Comparison of ENCODE assay signal across 29 cellular contexts in the genomic region with DNA sequence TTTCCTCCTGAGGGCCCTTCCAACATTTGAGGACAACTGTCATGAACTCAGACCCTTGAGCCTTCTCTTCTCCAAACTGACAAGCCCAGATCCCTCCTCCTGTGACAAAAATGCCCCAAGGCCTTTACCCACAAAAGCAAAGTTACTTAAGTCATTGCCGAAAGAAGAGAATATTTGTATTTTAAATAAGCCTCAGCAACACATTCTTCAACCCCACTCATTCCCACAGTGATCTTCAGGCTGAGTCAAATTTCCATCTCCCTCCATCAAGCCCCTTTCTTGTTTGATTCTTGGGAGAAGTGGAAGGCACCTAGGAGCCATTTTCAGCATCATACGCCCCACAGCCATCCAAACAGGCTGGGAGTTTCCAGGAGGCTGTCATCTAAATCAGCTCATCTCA.
"Had no signal": no experiment of that assay in that cellular context is flagged by ENCODE, and none has a peak within 500 bp of the region (broad histone marks: within the 10 kb centered on the region; RNA-seq: fewer than 3 reads in every experiment).

No MANE protein-coding gene starts in this region.

- H3K4me3 ChIP-seq: neural progenitor cell, ovary, psoas muscle, right lobe of liver, sigmoid colon, suprapubic skin, testis, tibial artery, transverse colon, upper lobe of left lung, vagina had no signal

- FAIRE-seq: small intestine had no signal

- H3K9me3 Mint-ChIP-seq: natural killer cell; nephron; neural progenitor cell; stimulated activated memory B cell treated with anti-CD40 and anti-IgM and Interleukin-4, amounts not matched to agents 10 μg/mL and 1 μg/mL and 100 μg/mL, for 72 hours had no signal

- H3K27ac Mint-ChIP-seq: naive thymus-derived CD4-positive, alpha-beta T cell; natural killer cell; nephron; neural progenitor cell; progenitor cell of endocrine pancreas; stimulated activated memory B cell treated with anti-CD40 and anti-IgM and Interleukin-4, amounts not matched to agents 10 μg/mL and 1 μg/mL and 100 μg/mL, for 72 hours; stimulated activated naive CD8-positive, alpha-beta T cell treated with anti-CD3 and anti-CD28 coated beads, Interleukin-15, amount 100 ng/mL, for 72 hours had no signal

- H3K36me3 Mint-ChIP-seq: naive thymus-derived CD4-positive, alpha-beta T cell; natural killer cell; neural progenitor cell; stimulated activated memory B cell treated with anti-CD40 and anti-IgM and Interleukin-4, amounts not matched to agents 10 μg/mL and 1 μg/mL and 100 μg/mL, for 72 hours had no signal

- H3K4me3 Mint-ChIP-seq: naive thymus-derived CD4-positive, alpha-beta T cell; natural killer cell; nephron; neural progenitor cell; stimulated activated memory B cell treated with anti-CD40 and anti-IgM and Interleukin-4, amounts not matched to agents 10 μg/mL and 1 μg/mL and 100 μg/mL, for 72 hours; stimulated activated naive CD8-positive, alpha-beta T cell treated with anti-CD3 and anti-CD28 coated beads, Interleukin-15, amount 100 ng/mL, for 72 hours had no signal

- H3K27me3 Mint-ChIP-seq: stimulated activated memory B cell treated with anti-CD40 and anti-IgM and Interleukin-4, amounts not matched to agents 10 μg/mL and 1 μg/mL and 100 μg/mL, for 72 hours had no signal

- H3K27ac ChIP-seq: neural progenitor cell, ovary, parathyroid adenoma, psoas muscle, right lobe of liver, sigmoid colon, suprapubic skin, testis, tibial artery, transverse colon, upper lobe of left lung, vagina had no signal

- H3K36me3 ChIP-seq: neural progenitor cell, ovary, right lobe of liver, sigmoid colon, suprapubic skin, tibial artery, transverse colon, upper lobe of left lung, vagina had no signal

- H3K4me1 ChIP-seq: neural progenitor cell, parathyroid adenoma, psoas muscle, right lobe of liver, sigmoid colon, suprapubic skin, testis, tibial artery, transverse colon, upper lobe of left lung, vagina had no signal

- H3K9me3 ChIP-seq: ovary, psoas muscle, right lobe of liver, sigmoid colon, suprapubic skin, testis, tibial artery, transverse colon, upper lobe of left lung, vagina had no signal

- DNase-seq: naive thymus-derived CD4-positive, alpha-beta T cell; natural killer cell; occipital lobe; ovary; posterior cingulate gyrus; psoas muscle; right cardiac atrium; right lobe of liver; sigmoid colon; small intestine; stimulated activated CD4-positive, alpha-beta T cell treated with anti-CD3 and anti-CD28 coated beads, Interleukin-15, amount 100 ng/mL, for 24 hours; stimulated activated CD4-positive, alpha-beta T cell treated with anti-CD3 and anti-CD28 coated beads, Interleukin-2, amount 100 ng/mL, for 24 hours; stimulated activated CD4-positive, alpha-beta T cell treated with anti-CD3 and anti-CD28 coated beads, Interleukin-2, amount 100 ng/mL, for 48 hours; stimulated activated CD4-positive, alpha-beta T cell treated with anti-CD3 and anti-CD28 coated beads, Interleukin-4, amount 100 ng/mL, for 24 hours; stimulated activated naive CD4-positive, alpha-beta T cell; stimulated activated naive CD8-positive, alpha-beta T cell treated with anti-CD3 and anti-CD28 coated beads, Interleukin-15, amount 100 ng/mL, for 72 hours; stimulated activated naive CD8-positive, alpha-beta T cell treated with anti-CD3 and anti-CD28 coated beads, Interleukin-15, Interleukin-2, amounts not matched to agents 100 U/mL and 50 U/mL, for 24 hours; substantia nigra; testis; tibial artery; transverse colon; upper lobe of left lung had no signal

- H3K79me2 ChIP-seq: parathyroid adenoma had no signal

- H3K4me1 Mint-ChIP-seq: naive thymus-derived CD4-positive, alpha-beta T cell; natural killer cell; nephron; neural progenitor cell; stimulated activated memory B cell treated with anti-CD40 and anti-IgM and Interleukin-4, amounts not matched to agents 10 μg/mL and 1 μg/mL and 100 μg/mL, for 72 hours; stimulated activated naive CD8-positive, alpha-beta T cell treated with anti-CD3 and anti-CD28 coated beads, Interleukin-15, amount 100 ng/mL, for 72 hours had no signal

- H2AFZ ChIP-seq: neural progenitor cell, parathyroid adenoma had no signal

- H3K27me3 ChIP-seq: neural progenitor cell, ovary, right lobe of liver, sigmoid colon, suprapubic skin, testis, tibial artery, transverse colon, upper lobe of left lung, vagina had no signal

- H3K4me2 ChIP-seq: neural progenitor cell had no signal
